28 cellular contexts compared by ENCODE assay signal in the genomic region with DNA sequence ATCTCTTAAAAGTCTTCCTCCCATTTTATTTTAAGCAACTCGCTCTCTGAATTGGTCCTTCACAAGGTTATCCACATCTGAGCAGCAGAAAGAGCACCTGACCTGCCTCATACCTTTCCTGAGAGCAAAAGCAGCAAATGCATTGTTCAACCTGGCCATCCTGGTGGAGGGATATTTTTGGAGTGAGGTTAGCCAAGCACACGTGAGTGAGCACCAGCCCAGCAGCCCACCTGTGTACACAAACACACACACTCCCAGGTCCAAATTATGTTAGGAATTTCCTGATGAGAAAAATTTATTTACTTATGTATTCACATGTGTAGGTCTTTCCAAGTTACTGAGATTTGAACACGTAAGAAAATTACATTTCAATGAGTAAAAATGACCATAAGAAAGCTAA. TPM values are rescaled to one million over a fixed set of nuclear protein-coding genes. Genes with fewer than 3 reads are reported as not detected.
A peak's percentile ranks its signal among the peaks of the same experiment; 100 is the strongest.
DNase-seq lines count a peak whose midpoint lies in the region; ATAC-seq, FAIRE-seq and TF ChIP-seq lines count a peak whose summit lies in the region.
"Had no signal": no experiment of that assay in that cellular context is flagged by ENCODE, and none has a peak within 500 bp of the region (broad histone marks: within the 10 kb centered on the region; RNA-seq: fewer than 3 reads in every experiment).

No MANE protein-coding gene starts in this region.

- no peaks in the 10 kb centered on the region for H3K27me3 Mint-ChIP-seq in Calu3 (ENCODE audit: unreplicated experiment)
- peaks cover 4% of the 10 kb centered on the region for H3K27me3 Mint-ChIP-seq in activated T-cell treated with anti-CD3 and anti-CD28 coated beads, Interleukin-2, amount 50 U/mL, for 24 hours

- H3K9me3 Mint-ChIP-seq in Calu3 (ENCODE audit: low read depth, unreplicated experiment), result peaks cover 2% of the 10 kb centered on the region
- no peaks in the 10 kb centered on the region for H3K9me3 Mint-ChIP-seq in activated T-cell treated with anti-CD3 and anti-CD28 coated beads, Interleukin-2, amount 50 U/mL, for 24 hours
- H3K9me3 Mint-ChIP-seq: stimulated activated effector memory CD8-positive, alpha-beta T cell treated with anti-CD3 and anti-CD28 coated beads, Interleukin-12 subunit alpha, Interleukin-12 subunit beta, amount 100 ng/mL, for 72 hours had no signal

- FAIRE-seq in bronchial epithelial cell (lab: Jason Lieb, UNC), result no peak
- FAIRE-seq in small intestine (lab: Jason Lieb, UNC), result no peak
- FAIRE-seq: GM12891, HepG2 had no signal

- H3K27ac Mint-ChIP-seq in Calu3 (ENCODE audit: unreplicated experiment), result peak overlapping the region; percentile 87
- H3K27ac Mint-ChIP-seq in activated T-cell treated with anti-CD3 and anti-CD28 coated beads, Interleukin-2, amount 50 U/mL, for 24 hours, result no peak overlapping the region
- H3K27ac Mint-ChIP-seq: activated CD8-positive, alpha-beta memory T cell treated with anti-CD3 and anti-CD28 coated beads, Interleukin-2, amount 10 ng/mL, durations not matched to agents 7 days and 5 days; stimulated activated effector memory CD8-positive, alpha-beta T cell treated with anti-CD3 and anti-CD28 coated beads, Interleukin-12 subunit alpha, Interleukin-12 subunit beta, amount 100 ng/mL, for 72 hours had no signal

- WGBS in small intestine, 3 donors, result 40 to 56% (median 43%) methylated on average over 3 of the region's 3 CpGs

- peak; percentile 54 for DNase-seq in Calu3
- DNase-seq in NCI-H187 treated with DMSO at 0.1 percent for 48 hours (lab: John Stamatoyannopoulos, UW), result peak; percentile 36
- peak; percentile 74 for DNase-seq in bronchial epithelial cell (ENCODE audit: low read depth)
- DNase-seq in lower lobe of right lung, result no peak
- DNase-seq in activated T-cell treated with anti-CD3 and anti-CD28 coated beads, Interleukin-2, amount 50 U/mL, for 24 hours, result no peak
- no peak for DNase-seq in NCI-H128 (lab: John Stamatoyannopoulos, UW; ENCODE audit: unreplicated experiment)
- no peak for DNase-seq in small intestine
- DNase-seq: activated CD8-positive, alpha-beta memory T cell treated with anti-CD3 and anti-CD28 coated beads, Interleukin-2, amount 10 ng/mL, durations not matched to agents 7 days and 5 days; activated naive CD4-positive, alpha-beta T cell treated with Interleukin-2 at 50 U/mL for 16 hours; adrenal gland; body of pancreas; C1 segment of cervical spinal cord; effector memory CD4-positive, alpha-beta T cell; GOT3; head of caudate nucleus; Kasumi-1; NCI-H774; stimulated activated CD4-positive, alpha-beta T cell treated with anti-CD3 and anti-CD28 coated beads, Interleukin-4, amount 100 ng/mL, for 24 hours; substantia nigra had no signal

- TF ChIP-seq CTCF in Calu3 (IDR thresholded peaks at IDR 0.05; ENCODE audit: unreplicated experiment) (no peak), bronchial epithelial cell (IDR thresholded peaks at IDR 0.05; ENCODE audit: insufficient read depth, low read length, severe bottlenecking) (no peak), lower lobe of right lung (IDR thresholded peaks at IDR 0.05) (no peak)

- H3K4me3 ChIP-seq in bronchial epithelial cell (ENCODE audit: low read depth, low read length) (no peak overlapping the region), lower lobe of right lung (no peak overlapping the region), small intestine (ENCODE audit: low read depth in 1 of 2, low read length in 2 of 2) (no peak overlapping the region)
- H3K4me3 ChIP-seq: adrenal gland, body of pancreas had no signal

- BruUV-seq in Calu3 (replicated peaks; lab: Mats Ljungman, UMichigan), result no TSS peak

- H3K27ac ChIP-seq in lower lobe of right lung, result no peak overlapping the region
- no peak overlapping the region for H3K27ac ChIP-seq in small intestine (ENCODE audit: low read depth in 1 of 2, low read length in 1 of 2)
- H3K27ac ChIP-seq: adrenal gland, body of pancreas, VCaP had no signal

- CTCF ChIA-PET in Calu3 (lab: Charles Lee), result interaction anchor here (0.6 kb wide), 1 partner anchor 11 kb away, joined by 3 read pairs; no protein-coding TSS in a partner anchor

- H3K4me1 Mint-ChIP-seq in Calu3 (ENCODE audit: low read depth, unreplicated experiment), result peaks cover 21% of the 10 kb centered on the region
- H3K4me1 Mint-ChIP-seq in activated T-cell treated with anti-CD3 and anti-CD28 coated beads, Interleukin-2, amount 50 U/mL, for 24 hours (ENCODE audit: low read depth), result no peaks in the 10 kb centered on the region
- H3K4me1 Mint-ChIP-seq: activated CD8-positive, alpha-beta memory T cell treated with anti-CD3 and anti-CD28 coated beads, Interleukin-2, amount 10 ng/mL, durations not matched to agents 7 days and 5 days; stimulated activated effector memory CD8-positive, alpha-beta T cell treated with anti-CD3 and anti-CD28 coated beads, Interleukin-12 subunit alpha, Interleukin-12 subunit beta, amount 100 ng/mL, for 72 hours had no signal

- H3K9me3 ChIP-seq in lower lobe of right lung (no peaks in the 10 kb centered on the region), small intestine (ENCODE audit: control insufficient read depth, low read depth) (no peaks in the 10 kb centered on the region)
- H3K9me3 ChIP-seq: adrenal gland, body of pancreas had no signal

- H3K4me1 ChIP-seq in lower lobe of right lung (no peaks in the 10 kb centered on the region), small intestine (ENCODE audit: control insufficient read depth in 2 of 2, insufficient read depth in 1 of 2, low read depth in 1 of 2, low read length in 1 of 2) (no peaks in the 10 kb centered on the region)
- H3K4me1 ChIP-seq: adrenal gland, body of pancreas had no signal

- H3K36me3 ChIP-seq in bronchial epithelial cell (ENCODE audit: control insufficient read depth, insufficient read depth, low read length) (no peaks in the 10 kb centered on the region), lower lobe of right lung (no peaks in the 10 kb centered on the region), small intestine (ENCODE audit: control insufficient read depth in 2 of 2, insufficient read depth in 2 of 2, low read length in 2 of 2) (no peaks in the 10 kb centered on the region)
- H3K36me3 ChIP-seq: adrenal gland had no signal

- no peaks in the 10 kb centered on the region for H3K36me3 Mint-ChIP-seq in Calu3 (ENCODE audit: insufficient read depth, unreplicated experiment)
- H3K36me3 Mint-ChIP-seq in activated T-cell treated with anti-CD3 and anti-CD28 coated beads, Interleukin-2, amount 50 U/mL, for 24 hours (ENCODE audit: low read depth), result no peaks in the 10 kb centered on the region
- H3K36me3 Mint-ChIP-seq: activated CD8-positive, alpha-beta memory T cell treated with anti-CD3 and anti-CD28 coated beads, Interleukin-2, amount 10 ng/mL, durations not matched to agents 7 days and 5 days; stimulated activated effector memory CD8-positive, alpha-beta T cell treated with anti-CD3 and anti-CD28 coated beads, Interleukin-12 subunit alpha, Interleukin-12 subunit beta, amount 100 ng/mL, for 72 hours had no signal

- H3K4me3 Mint-ChIP-seq in Calu3 (ENCODE audit: low read depth, unreplicated experiment), result peak overlapping the region; percentile 5
- no peak overlapping the region for H3K4me3 Mint-ChIP-seq in activated T-cell treated with anti-CD3 and anti-CD28 coated beads, Interleukin-2, amount 50 U/mL, for 24 hours
- H3K4me3 Mint-ChIP-seq: activated CD8-positive, alpha-beta memory T cell treated with anti-CD3 and anti-CD28 coated beads, Interleukin-2, amount 10 ng/mL, durations not matched to agents 7 days and 5 days; stimulated activated effector memory CD8-positive, alpha-beta T cell treated with anti-CD3 and anti-CD28 coated beads, Interleukin-12 subunit alpha, Interleukin-12 subunit beta, amount 100 ng/mL, for 72 hours had no signal

- H3K27me3 ChIP-seq in bronchial epithelial cell (ENCODE audit: control insufficient read depth, insufficient read depth, low read length) (no peaks in the 10 kb centered on the region), lower lobe of right lung (ENCODE audit: low read depth) (no peaks in the 10 kb centered on the region), small intestine (ENCODE audit: control insufficient read depth in 2 of 2, insufficient read depth in 2 of 2, low read length in 2 of 2) (no peaks in the 10 kb centered on the region)
- H3K27me3 ChIP-seq: adrenal gland, body of pancreas had no signal

- intact Hi-C loops in Calu3 (cut with micrococcal nuclease; ENCODE audit: unreplicated experiment), result no loop called here
- intact Hi-C loops in lower lobe of right lung (cut with DNase I), result no loop called here

- ATAC-seq in lower lobe of right lung (peak; percentile 83 to 85), HG02642 (IDR thresholded peaks at IDR 0.05; ENCODE audit: poor library complexity, unreplicated experiment) (no peak)
- ATAC-seq: activated CD8-positive, alpha-beta memory T cell treated with anti-CD3 and anti-CD28 coated beads, Interleukin-2, amount 10 ng/mL, durations not matched to agents 7 days and 5 days; body of pancreas; HepG2; Right ventricle myocardium inferior; sciatic nerve; stimulated activated effector memory CD8-positive, alpha-beta T cell treated with anti-CD3 and anti-CD28 coated beads, Interleukin-12 subunit alpha, Interleukin-12 subunit beta, amount 100 ng/mL, for 72 hours had no signal

RNA-seq across cellular contexts. Expression of a gene that starts 42.4 kb away (rescaled TPM):
- total RNA-seq in Calu3 (2022) (16.0 and 25.5 TPM in 2 replicates), bronchial epithelial cell (3.5 and 4.2 TPM in 2 replicates), lower lobe of right lung (20.2 TPM)
- polyA plus RNA-seq in small intestine, result 10 to 100 TPM; 11.2 to 36.5 (median 26.7) TPM
- total RNA-seq: activated CD8-positive, alpha-beta memory T cell treated with anti-CD3 and anti-CD28 coated beads, Interleukin-2, amount 10 ng/mL, durations not matched to agents 7 days and 5 days; chondrocyte; T-helper 2 cell treated with Interferon-gamma antibody and Interleukin-4, amounts not matched to agents 100 ng/mL and 5 ng/mL, for 36 hours had no signal

Comparison
In these comparisons a context has a peak if more than half of its experiments do, and no peak if none do; other contexts are left out.
1. DNase-seq: peak in Calu3 (single experiment), NCI-H187 treated with DMSO at 0.1 percent for 48 hours (single experiment) and bronchial epithelial cell (single experiment); none in lower lobe of right lung (single experiment), activated T-cell treated with anti-CD3 and anti-CD28 coated beads, Interleukin-2, amount 50 U/mL, for 24 hours (single experiment), NCI-H128 (single experiment) and small intestine (single experiment).